9 cellular contexts compared by ENCODE assay signal in the genomic region with DNA sequence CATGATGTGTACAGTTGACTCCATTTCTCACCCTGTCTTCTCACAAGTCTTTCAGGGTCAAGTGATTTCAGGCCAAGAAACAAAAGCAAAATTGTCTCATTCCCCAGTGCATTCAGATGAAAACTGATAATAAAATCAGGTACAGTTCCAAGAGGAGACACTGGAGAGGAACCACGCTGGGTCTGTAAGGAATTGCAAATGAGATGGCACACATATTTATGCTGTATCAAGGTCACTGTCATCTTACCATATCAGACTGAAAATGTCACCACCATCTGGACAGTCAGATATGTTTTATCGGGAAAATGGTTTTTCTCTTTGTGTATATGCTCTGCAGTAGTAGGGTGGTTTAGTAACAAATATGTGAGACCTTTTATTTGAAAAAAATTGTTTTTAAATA.
"Had no signal": no experiment of that assay in that cellular context is flagged by ENCODE, and none has a peak within 500 bp of the region (broad histone marks: within the 10 kb centered on the region; RNA-seq: fewer than 3 reads in every experiment).

No MANE protein-coding gene starts in this region.

- H2AFZ ChIP-seq: GM23248 had no signal

- H3K36me3 ChIP-seq: HAP-1 had no signal

- FAIRE-seq: K562 had no signal

- H3K4me1 ChIP-seq: HAP-1 had no signal

- H3K27ac ChIP-seq: GM23248 had no signal

- DNase-seq: GM23248, GOT3, H7, HFFc6, IMR-90, KG1 had no signal

- ATAC-seq: HCT116, K562 had no signal

- H3K4me3 ChIP-seq: GM23248, HAP-1, K562 had no signal

- H3K9ac ChIP-seq: GM23248 had no signal
